ENCODE assay signal across 27 cellular contexts in the genomic region with DNA sequence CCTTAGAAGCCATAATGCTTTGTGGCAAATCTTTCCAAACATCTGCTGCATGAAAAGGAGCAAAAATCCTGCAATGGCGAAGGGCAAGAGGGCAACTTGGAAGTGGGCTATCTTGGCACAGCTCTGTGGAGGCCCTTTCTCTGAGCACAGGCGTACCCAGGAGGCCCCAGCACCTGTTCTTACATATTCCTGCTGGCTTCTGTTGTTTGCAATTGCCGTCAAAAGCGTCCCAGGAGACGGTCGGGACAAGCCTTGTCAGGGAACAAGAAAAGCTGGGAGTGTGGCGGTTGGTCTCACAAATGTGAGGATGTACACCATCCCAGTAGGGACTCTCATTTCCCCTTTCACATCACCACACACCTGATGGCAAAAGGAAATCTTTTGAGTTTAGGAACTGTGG.
DNase-seq lines count a peak whose midpoint lies in the region; ATAC-seq lines count a peak whose summit lies in the region.
"Had no signal": no experiment of that assay in that cellular context is flagged by ENCODE, and none has a peak within 500 bp of the region (broad histone marks: within the 10 kb centered on the region; RNA-seq: fewer than 3 reads in every experiment).

No MANE protein-coding gene starts in this region.

- H4K91ac ChIP-seq in neuronal stem cell (ENCODE audit: low read depth, low read length, poor library complexity), result no peak overlapping the region

- H3K14ac ChIP-seq in neuronal stem cell (ENCODE audit: low read length), result no peak overlapping the region

- H3K36me3 ChIP-seq in neuronal stem cell (replicated peaks in 1 of 2; ENCODE audit: control insufficient read depth in 2 of 2, insufficient read depth in 2 of 2, low read length in 2 of 2), result no peaks in the 10 kb centered on the region
- H3K36me3 ChIP-seq: neutrophil, transverse colon had no signal

- H2AFZ ChIP-seq in neuronal stem cell (ENCODE audit: low read length), result no peak overlapping the region

- H2BK15ac ChIP-seq in neuronal stem cell (ENCODE audit: low read length), result no peak overlapping the region

- no peak overlapping the region for H3K9ac ChIP-seq in neuronal stem cell (ENCODE audit: low read depth, low read length, poor library complexity)

- H2BK12ac ChIP-seq in neuronal stem cell (ENCODE audit: low read length), result no peak overlapping the region

- ATAC-seq in HG02973 (IDR thresholded peaks at IDR 0.05; ENCODE audit: unreplicated experiment) (no peak), GM19463 (IDR thresholded peaks at IDR 0.05; ENCODE audit: unreplicated experiment) (no peak)
- ATAC-seq: foreskin keratinocyte, left cardiac atrium, T-helper 17 cell had no signal

- H3K27ac ChIP-seq in neuronal stem cell (replicated peaks; ENCODE audit: low read length), result peak overlapping the region; percentile 63
- H3K27ac ChIP-seq: 22Rv1, foreskin keratinocyte, neutrophil, RWPE1, SK-N-MC, transverse colon had no signal

- no peaks in the 10 kb centered on the region for H3K9me3 ChIP-seq in neuronal stem cell (replicated peaks in 1 of 2; ENCODE audit: control insufficient read depth in 2 of 2, insufficient read depth in 1 of 2, low read depth in 1 of 2, low read length in 2 of 2)
- H3K9me3 ChIP-seq: neutrophil, transverse colon had no signal

- no CpG with 5 or more reads among the region's 7 CpGs for WGBS in neuronal stem cell (ENCODE audit: extremely low coverage in 2 of 2, insufficient read length in 2 of 2, insufficient replicate concordance in 1 of 2), 2 donors

- peaks cover 12 to 17% of the 10 kb centered on the region in 2 donors for H3K4me1 ChIP-seq in neuronal stem cell (ENCODE audit: control insufficient read depth in 2 of 2, insufficient read depth in 1 of 2, low read depth in 1 of 2, low read length in 2 of 2)
- H3K4me1 ChIP-seq: foreskin keratinocyte, transverse colon had no signal

- H2AK5ac ChIP-seq in neuronal stem cell (ENCODE audit: low read depth, low read length), result no peak overlapping the region

- H4K8ac ChIP-seq in neuronal stem cell (ENCODE audit: low read depth, low read length), result no peak overlapping the region

- DNase-seq in DMS 273 (lab: John Stamatoyannopoulos, UW; ENCODE audit: unreplicated experiment), result peak; percentile 8
- DNase-seq in DMS 273 treated with DMSO at 0.1 percent for 48 hours (lab: John Stamatoyannopoulos, UW), result no peak
- DNase-seq in NCI-H1930 (lab: John Stamatoyannopoulos, UW), result peak; percentile 95 to 96
- peak; percentile 29 for DNase-seq in NCI-H524 treated with DMSO at 0.1 percent for 48 hours (lab: John Stamatoyannopoulos, UW)
- no peak for DNase-seq in neuronal stem cell (ENCODE audit: low spot score)
- DNase-seq in cortex of kidney (lab: John Stamatoyannopoulos, UW), result no peak
- DNase-seq: activated CD4-positive, alpha-beta T cell treated with anti-CD3 and anti-CD28 coated beads for 4 hours; activated CD8-positive, alpha-beta memory T cell treated with anti-CD3 and anti-CD28 coated beads for 24 hours; activated gamma-delta T cell treated with Interleukin-2 at 50 U/mL for 16 hours; activated T-cell treated with anti-CD3 and anti-CD28 coated beads, Interleukin-2, amount 50 U/mL, for 1 hour; CD4-positive, alpha-beta memory T cell; effector CD4-positive, alpha-beta T cell; foreskin keratinocyte; GDM1; GOT3; Karpas-422; left cardiac atrium; NCI-H1048; T-helper 17 cell; transverse colon had no signal

- H3K27me3 ChIP-seq in neuronal stem cell (ENCODE audit: control insufficient read depth in 3 of 3, insufficient read depth in 3 of 3, low read depth in 1 of 3, low read length in 3 of 3), result peaks cover 0 to 71% (median 0%) of the 10 kb centered on the region in 3 experiments
- H3K27me3 ChIP-seq: neutrophil, transverse colon had no signal

- no peaks in the 10 kb centered on the region for H3K79me1 ChIP-seq in neuronal stem cell (ENCODE audit: low read depth, low read length)

- H3K18ac ChIP-seq in neuronal stem cell (ENCODE audit: low read length), result peak overlapping the region; percentile 50

- no peak overlapping the region for H3K4me3 ChIP-seq in neuronal stem cell (ENCODE audit: low read length in 2 of 2)
- H3K4me3 ChIP-seq: SK-N-MC, skin epidermis, transverse colon had no signal

- peak overlapping the region; percentile 20 for H3K4me2 ChIP-seq in neuronal stem cell (ENCODE audit: insufficient read depth, low read length, poor library complexity, severe bottlenecking)

- no peak overlapping the region for H3K4ac ChIP-seq in neuronal stem cell (ENCODE audit: low read length)

- no peak overlapping the region for H2BK5ac ChIP-seq in neuronal stem cell (ENCODE audit: low read length)

- H2BK120ac ChIP-seq in neuronal stem cell (ENCODE audit: low read depth, low read length), result no peak overlapping the region

- no peak overlapping the region for H3K23ac ChIP-seq in neuronal stem cell (ENCODE audit: low read depth, low read length, poor library complexity)

Comparison
In these comparisons a context has a peak if more than half of its experiments do, and no peak if none do; other contexts are left out.
1. DNase-seq: peak in DMS 273 (single experiment), NCI-H1930 (2 of 2) and NCI-H524 treated with DMSO at 0.1 percent for 48 hours (single experiment); none in DMS 273 treated with DMSO at 0.1 percent for 48 hours (single experiment), neuronal stem cell (single experiment) and cortex of kidney (single experiment).